In the genomic region with DNA sequence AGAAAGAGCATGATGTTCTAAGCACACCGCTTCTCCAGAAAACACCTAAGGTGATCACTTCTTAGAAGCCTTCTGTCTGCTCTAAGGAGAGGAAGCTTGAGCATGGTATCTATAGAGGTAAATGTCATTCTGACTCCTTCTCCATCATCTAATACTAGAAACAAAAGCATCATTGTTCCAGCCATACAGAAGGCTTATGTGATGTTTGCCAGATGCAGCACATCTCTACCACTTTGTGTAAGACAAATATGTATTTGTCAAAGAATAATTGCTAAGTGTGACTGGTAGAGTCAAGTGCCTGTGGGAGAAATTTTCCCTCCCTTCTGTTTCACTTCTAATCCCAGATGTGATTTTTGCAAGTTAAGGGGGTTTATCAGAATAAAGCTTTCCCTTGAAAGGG, we compare ENCODE assay signal across 22 cellular contexts.
DNase-seq lines count a peak whose midpoint lies in the region; ATAC-seq and TF ChIP-seq lines count a peak whose summit lies in the region.
"Had no signal": no experiment of that assay in that cellular context is flagged by ENCODE, and none has a peak within 500 bp of the region (broad histone marks: within the 10 kb centered on the region; RNA-seq: fewer than 3 reads in every experiment).

No MANE protein-coding gene starts in this region.

- H3K27ac Mint-ChIP-seq in activated T-helper 2 cell treated with anti-CD3 and anti-CD28 coated beads, Interferon-gamma antibody, Interleukin-2, Interleukin-4, amounts not matched to agents 10 μg/mL and 5 μg/mL and 100 μg/mL, durations not matched to agents 14 hours and 24 hours and 36 hours, result no peak overlapping the region
- H3K27ac Mint-ChIP-seq: CD4-positive, alpha-beta T cell; H9 had no signal

- no peaks in the 10 kb centered on the region for H3K36me3 ChIP-seq in BLaER1
- no peaks in the 10 kb centered on the region for H3K36me3 ChIP-seq in mammary epithelial cell (ENCODE audit: insufficient read depth, low read length)
- H3K36me3 ChIP-seq: BE2C, SJCRH30 had no signal

- no peaks in the 10 kb centered on the region for H3K36me3 Mint-ChIP-seq in activated T-helper 2 cell treated with anti-CD3 and anti-CD28 coated beads, Interferon-gamma antibody, Interleukin-2, Interleukin-4, amounts not matched to agents 10 μg/mL and 5 μg/mL and 100 μg/mL, durations not matched to agents 14 hours and 24 hours and 36 hours (ENCODE audit: low read depth)

- dilution Hi-C loops in mammary epithelial cell (cut with HindIII; ENCODE audit: low sequenced_read_pairs), result no loop called here

- no peak for TF ChIP-seq CTCF in mammary epithelial cell (conservative IDR thresholded peaks at IDR 0.05 in 1 of 2, IDR thresholded peaks at IDR 0.05 in 1 of 2; ENCODE audit: extremely low read depth in 1 of 2, insufficient read depth in 1 of 2, low read depth in 1 of 2, low read length in 2 of 2)

- H3K4me1 ChIP-seq in BLaER1 (peaks cover 27% of the 10 kb centered on the region), mammary epithelial cell (ENCODE audit: insufficient read depth, low read length) (no peaks in the 10 kb centered on the region)
- H3K4me1 ChIP-seq: BE2C, Caco-2, SJCRH30 had no signal

- intact Hi-C loops in mammary epithelial cell (cut with micrococcal nuclease), result no loop called here
- intact Hi-C loops in activated T-helper 2 cell treated with anti-CD3 and anti-CD28 coated beads, Interferon-gamma antibody, Interleukin-2, Interleukin-4, amounts not matched to agents 10 μg/mL and 5 μg/mL and 100 μg/mL, durations not matched to agents 14 hours and 24 hours and 36 hours (cut with micrococcal nuclease), result no loop called here

- H3K79me2 ChIP-seq in mammary epithelial cell (ENCODE audit: insufficient read depth, low read length), result no peaks in the 10 kb centered on the region

- no peak overlapping the region for H2AFZ ChIP-seq in mammary epithelial cell (ENCODE audit: low read depth, low read length)

- H3K4me3 ChIP-seq in BLaER1, result no peak overlapping the region
- H3K4me3 ChIP-seq in mammary epithelial cell (replicated peaks in 1 of 3; ENCODE audit: insufficient read depth in 1 of 3, low read depth in 2 of 3, low read length in 3 of 3), result no peak overlapping the region
- H3K4me3 ChIP-seq: GM12878, SJCRH30 had no signal

- CTCF ChIA-PET in mammary epithelial cell (lab: Charles Lee; ENCODE audit: low non-redundant PET), result no interaction called here

- no peak overlapping the region for H3K4me3 Mint-ChIP-seq in activated T-helper 2 cell treated with anti-CD3 and anti-CD28 coated beads, Interferon-gamma antibody, Interleukin-2, Interleukin-4, amounts not matched to agents 10 μg/mL and 5 μg/mL and 100 μg/mL, durations not matched to agents 14 hours and 24 hours and 36 hours (ENCODE audit: low read depth)
- H3K4me3 Mint-ChIP-seq: CD4-positive, alpha-beta T cell; H9; HFFc6 had no signal

- 0 out of 2 replicates have a peak overlapping the region, but pooled peaks have one; percentile 25 for H3K27ac ChIP-seq in BLaER1
- no peak overlapping the region for H3K27ac ChIP-seq in mammary epithelial cell (ENCODE audit: insufficient read depth, low read depth, low read length)
- H3K27ac ChIP-seq: SJCRH30 had no signal

- H3K9ac ChIP-seq in BLaER1 (no peak overlapping the region), mammary epithelial cell (ENCODE audit: insufficient read depth, low read length) (no peak overlapping the region)

- no peak for ATAC-seq in HG02840 (IDR thresholded peaks at IDR 0.05; ENCODE audit: low FRiP score, unreplicated experiment)
- ATAC-seq: GM12878 had no signal

- H3K9me3 ChIP-seq in BLaER1, result no peaks in the 10 kb centered on the region; the same call in 1 of the 2 replicates
- H3K9me3 ChIP-seq in mammary epithelial cell (replicated peaks; ENCODE audit: insufficient read depth, low read length), result no peaks in the 10 kb centered on the region
- H3K9me3 ChIP-seq: BE2C, Caco-2, SJCRH30 had no signal

- H3K27me3 Mint-ChIP-seq in activated T-helper 2 cell treated with anti-CD3 and anti-CD28 coated beads, Interferon-gamma antibody, Interleukin-2, Interleukin-4, amounts not matched to agents 10 μg/mL and 5 μg/mL and 100 μg/mL, durations not matched to agents 14 hours and 24 hours and 36 hours (ENCODE audit: low read depth), result peaks cover under 1% of the 10 kb centered on the region

- WGBS in mammary epithelial cell (ENCODE audit: low coverage, missing lambda C conversion rate), result 100% methylated on average over 1 of the region's 1 CpG

- H3K4me2 ChIP-seq in BLaER1 (no peak overlapping the region), mammary epithelial cell (ENCODE audit: insufficient read depth, low read depth, low read length) (no peak overlapping the region)

- no peaks in the 10 kb centered on the region for H3K9me3 Mint-ChIP-seq in activated T-helper 2 cell treated with anti-CD3 and anti-CD28 coated beads, Interferon-gamma antibody, Interleukin-2, Interleukin-4, amounts not matched to agents 10 μg/mL and 5 μg/mL and 100 μg/mL, durations not matched to agents 14 hours and 24 hours and 36 hours
- H3K9me3 Mint-ChIP-seq: CD4-positive, alpha-beta T cell; HFFc6 had no signal

- no peaks in the 10 kb centered on the region for H4K20me1 ChIP-seq in BLaER1
- H4K20me1 ChIP-seq in mammary epithelial cell (ENCODE audit: insufficient read depth, low read length), result no peaks in the 10 kb centered on the region

- H3K27me3 ChIP-seq in BLaER1 (no peaks in the 10 kb centered on the region), mammary epithelial cell (ENCODE audit: insufficient read depth, low read length) (no peaks in the 10 kb centered on the region)
- H3K27me3 ChIP-seq: BE2C, SJCRH30 had no signal

- in situ Hi-C loops in mammary epithelial cell (cut with MboI; ENCODE audit: low sequenced_read_pairs in 2 of 2), result no loop called here

- peak; percentile 46 for DNase-seq in COLO829 (ENCODE audit: low spot score)
- DNase-seq in mammary epithelial cell, result peak; percentile 42
- peak; percentile 62 for DNase-seq in pons (ENCODE audit: low spot score)
- DNase-seq in activated T-helper 2 cell treated with anti-CD3 and anti-CD28 coated beads, Interferon-gamma antibody, Interleukin-2, Interleukin-4, amounts not matched to agents 10 μg/mL and 5 μg/mL and 100 μg/mL, durations not matched to agents 14 hours and 24 hours and 36 hours (ENCODE audit: low spot score), result no peak
- no peak for DNase-seq in superior temporal gyrus (ENCODE audit: extremely low spot score)
- DNase-seq: BE2C; Caco-2; CD4-positive, alpha-beta T cell; DMS 273 treated with DMSO at 0.1 percent for 48 hours; DMS79 treated with DMSO at 0.1 percent for 48 hours; H9; HFFc6; MM.1S; NCI-H1048; NCI-H1417 treated with DMSO at 0.1 percent for 48 hours; NCI-H187; NCI-H69; NK-92 treated with Interleukin-12 subunit alpha and Interleukin-12 subunit beta, amount 100 ng/mL, for 24 hours had no signal

- no TSS peak for BruUV-seq in mammary epithelial cell (replicated peaks; lab: Mats Ljungman, UMichigan)

- no peaks in the 10 kb centered on the region for H3K4me1 Mint-ChIP-seq in activated T-helper 2 cell treated with anti-CD3 and anti-CD28 coated beads, Interferon-gamma antibody, Interleukin-2, Interleukin-4, amounts not matched to agents 10 μg/mL and 5 μg/mL and 100 μg/mL, durations not matched to agents 14 hours and 24 hours and 36 hours (ENCODE audit: low read depth)
- H3K4me1 Mint-ChIP-seq: H9 had no signal

Comparison
In these comparisons a context has a peak if more than half of its experiments do, and no peak if none do; other contexts are left out.
1. DNase-seq: peak in COLO829 (single experiment), mammary epithelial cell (single experiment) and pons (single experiment); none in activated T-helper 2 cell treated with anti-CD3 and anti-CD28 coated beads, Interferon-gamma antibody, Interleukin-2, Interleukin-4, amounts not matched to agents 10 μg/mL and 5 μg/mL and 100 μg/mL, durations not matched to agents 14 hours and 24 hours and 36 hours (single experiment) and superior temporal gyrus (single experiment).